In the genomic region with DNA sequence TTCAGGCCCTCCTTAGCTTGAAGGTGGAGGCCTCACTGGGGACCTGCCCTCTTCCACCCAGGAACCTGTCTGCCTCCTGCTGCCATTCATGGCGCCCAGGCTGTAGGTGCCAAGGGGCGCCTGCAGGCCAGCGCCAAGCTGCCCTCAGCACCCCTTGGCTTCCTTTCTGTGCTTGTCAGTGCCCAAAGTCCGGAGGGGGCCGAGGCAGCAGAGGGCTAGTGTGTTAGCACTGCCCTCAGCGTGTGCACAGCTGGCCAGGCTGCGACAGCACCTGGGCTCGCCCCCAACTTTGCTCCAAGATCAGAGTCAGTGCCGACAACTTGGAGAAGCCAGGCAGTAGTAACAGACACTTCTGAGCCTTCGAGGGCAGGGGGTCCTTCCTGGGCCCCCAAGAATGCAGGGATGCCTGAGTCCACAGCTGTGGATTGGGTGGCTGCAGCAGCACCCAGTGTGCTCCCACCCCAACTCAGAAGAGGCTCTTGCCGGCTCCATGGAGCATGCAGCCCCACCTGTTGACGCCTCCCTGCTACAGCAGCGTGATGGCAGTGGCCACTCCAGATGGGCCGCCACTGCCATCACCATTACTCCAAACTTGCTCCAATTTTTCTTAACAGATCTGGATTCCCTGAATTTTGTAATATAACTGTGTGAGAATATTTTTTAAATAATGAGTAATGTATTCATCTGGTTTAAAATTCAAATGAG, we compare ENCODE assay signal across 2 cellular contexts.
TF ChIP-seq lines count a peak whose summit lies in the region.

No MANE protein-coding gene starts in this region.

TF ChIP-seq in GM23338, 12 proteins besides CTCF, POLR2A, EP300 and RAD21 (continued from another document):
- TF ChIP-seq ZNF114 (CRISPR knock-in tag; IDR thresholded peaks at IDR 0.05): no peak
- no peak for TF ChIP-seq STAT1 (IDR thresholded peaks at IDR 0.05; ENCODE audit: unreplicated experiment)
- TF ChIP-seq POLR2AphosphoS5 (IDR thresholded peaks at IDR 0.05; ENCODE audit: low read depth): no peak
- TF ChIP-seq EZH2 (IDR thresholded peaks at IDR 0.05; ENCODE audit: low read depth, unreplicated experiment): no peak

TF ChIP-seq in WTC11, 78 proteins besides CTCF, POLR2A, EP300 and RAD21 (continued from another document):
- TF ChIP-seq, protein P1, sequence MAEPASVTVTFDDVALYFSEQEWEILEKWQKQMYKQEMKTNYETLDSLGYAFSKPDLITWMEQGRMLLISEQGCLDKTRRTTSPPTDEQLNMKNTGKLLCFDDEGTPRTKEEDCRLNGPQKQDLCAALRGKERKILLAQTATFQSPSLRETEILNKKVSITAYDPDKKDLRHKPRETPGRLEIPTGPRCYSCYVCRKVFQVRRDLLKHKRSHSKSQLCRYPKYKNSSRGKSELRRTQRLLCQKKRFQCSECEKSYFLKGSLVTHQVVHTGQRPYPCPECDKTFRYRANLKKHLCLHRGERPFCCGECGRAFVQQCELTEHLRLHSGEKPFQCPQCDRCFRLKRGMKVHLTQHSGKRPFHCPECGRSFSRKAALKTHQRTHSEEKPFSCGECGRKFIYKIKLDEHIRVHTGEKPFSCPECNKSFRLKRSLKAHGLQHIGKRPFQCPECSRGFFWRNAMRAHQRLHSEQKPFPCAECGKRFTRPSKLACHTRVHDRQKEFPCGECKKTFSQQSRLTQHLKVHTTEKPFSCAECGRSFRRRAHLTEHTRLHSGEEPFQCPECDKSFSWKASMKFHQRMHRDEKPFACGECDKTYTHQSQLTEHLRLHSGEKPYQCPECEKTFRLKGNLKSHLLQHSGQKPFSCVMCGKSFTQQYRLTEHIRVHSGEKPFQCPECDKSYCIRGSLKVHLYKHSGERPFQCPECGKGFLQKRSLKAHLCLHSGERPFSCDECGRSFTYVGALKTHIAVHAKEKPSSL (CRISPR knock-in tag; conservative IDR thresholded peaks at IDR 0.05): no peak
- no peak for TF ChIP-seq TCF7 (CRISPR knock-in tag; IDR thresholded peaks at IDR 0.05; ENCODE audit: low read depth)
- TF ChIP-seq, protein P2, sequence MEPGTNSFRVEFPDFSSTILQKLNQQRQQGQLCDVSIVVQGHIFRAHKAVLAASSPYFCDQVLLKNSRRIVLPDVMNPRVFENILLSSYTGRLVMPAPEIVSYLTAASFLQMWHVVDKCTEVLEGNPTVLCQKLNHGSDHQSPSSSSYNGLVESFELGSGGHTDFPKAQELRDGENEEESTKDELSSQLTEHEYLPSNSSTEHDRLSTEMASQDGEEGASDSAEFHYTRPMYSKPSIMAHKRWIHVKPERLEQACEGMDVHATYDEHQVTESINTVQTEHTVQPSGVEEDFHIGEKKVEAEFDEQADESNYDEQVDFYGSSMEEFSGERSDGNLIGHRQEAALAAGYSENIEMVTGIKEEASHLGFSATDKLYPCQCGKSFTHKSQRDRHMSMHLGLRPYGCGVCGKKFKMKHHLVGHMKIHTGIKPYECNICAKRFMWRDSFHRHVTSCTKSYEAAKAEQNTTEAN (CRISPR knock-in tag; IDR thresholded peaks at IDR 0.05): no peak
- TF ChIP-seq, protein P3, sequence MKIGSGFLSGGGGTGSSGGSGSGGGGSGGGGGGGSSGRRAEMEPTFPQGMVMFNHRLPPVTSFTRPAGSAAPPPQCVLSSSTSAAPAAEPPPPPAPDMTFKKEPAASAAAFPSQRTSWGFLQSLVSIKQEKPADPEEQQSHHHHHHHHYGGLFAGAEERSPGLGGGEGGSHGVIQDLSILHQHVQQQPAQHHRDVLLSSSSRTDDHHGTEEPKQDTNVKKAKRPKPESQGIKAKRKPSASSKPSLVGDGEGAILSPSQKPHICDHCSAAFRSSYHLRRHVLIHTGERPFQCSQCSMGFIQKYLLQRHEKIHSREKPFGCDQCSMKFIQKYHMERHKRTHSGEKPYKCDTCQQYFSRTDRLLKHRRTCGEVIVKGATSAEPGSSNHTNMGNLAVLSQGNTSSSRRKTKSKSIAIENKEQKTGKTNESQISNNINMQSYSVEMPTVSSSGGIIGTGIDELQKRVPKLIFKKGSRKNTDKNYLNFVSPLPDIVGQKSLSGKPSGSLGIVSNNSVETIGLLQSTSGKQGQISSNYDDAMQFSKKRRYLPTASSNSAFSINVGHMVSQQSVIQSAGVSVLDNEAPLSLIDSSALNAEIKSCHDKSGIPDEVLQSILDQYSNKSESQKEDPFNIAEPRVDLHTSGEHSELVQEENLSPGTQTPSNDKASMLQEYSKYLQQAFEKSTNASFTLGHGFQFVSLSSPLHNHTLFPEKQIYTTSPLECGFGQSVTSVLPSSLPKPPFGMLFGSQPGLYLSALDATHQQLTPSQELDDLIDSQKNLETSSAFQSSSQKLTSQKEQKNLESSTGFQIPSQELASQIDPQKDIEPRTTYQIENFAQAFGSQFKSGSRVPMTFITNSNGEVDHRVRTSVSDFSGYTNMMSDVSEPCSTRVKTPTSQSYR (CRISPR knock-in tag; IDR thresholded peaks at IDR 0.05): no peak
- no peak for TF ChIP-seq RORB (CRISPR knock-in tag; IDR thresholded peaks at IDR 0.05)
- TF ChIP-seq TEAD1 (CRISPR knock-in tag; IDR thresholded peaks at IDR 0.05): no peak
- TF ChIP-seq, protein P4, sequence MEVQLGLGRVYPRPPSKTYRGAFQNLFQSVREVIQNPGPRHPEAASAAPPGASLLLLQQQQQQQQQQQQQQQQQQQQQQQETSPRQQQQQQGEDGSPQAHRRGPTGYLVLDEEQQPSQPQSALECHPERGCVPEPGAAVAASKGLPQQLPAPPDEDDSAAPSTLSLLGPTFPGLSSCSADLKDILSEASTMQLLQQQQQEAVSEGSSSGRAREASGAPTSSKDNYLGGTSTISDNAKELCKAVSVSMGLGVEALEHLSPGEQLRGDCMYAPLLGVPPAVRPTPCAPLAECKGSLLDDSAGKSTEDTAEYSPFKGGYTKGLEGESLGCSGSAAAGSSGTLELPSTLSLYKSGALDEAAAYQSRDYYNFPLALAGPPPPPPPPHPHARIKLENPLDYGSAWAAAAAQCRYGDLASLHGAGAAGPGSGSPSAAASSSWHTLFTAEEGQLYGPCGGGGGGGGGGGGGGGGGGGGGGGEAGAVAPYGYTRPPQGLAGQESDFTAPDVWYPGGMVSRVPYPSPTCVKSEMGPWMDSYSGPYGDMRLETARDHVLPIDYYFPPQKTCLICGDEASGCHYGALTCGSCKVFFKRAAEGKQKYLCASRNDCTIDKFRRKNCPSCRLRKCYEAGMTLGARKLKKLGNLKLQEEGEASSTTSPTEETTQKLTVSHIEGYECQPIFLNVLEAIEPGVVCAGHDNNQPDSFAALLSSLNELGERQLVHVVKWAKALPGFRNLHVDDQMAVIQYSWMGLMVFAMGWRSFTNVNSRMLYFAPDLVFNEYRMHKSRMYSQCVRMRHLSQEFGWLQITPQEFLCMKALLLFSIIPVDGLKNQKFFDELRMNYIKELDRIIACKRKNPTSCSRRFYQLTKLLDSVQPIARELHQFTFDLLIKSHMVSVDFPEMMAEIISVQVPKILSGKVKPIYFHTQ (CRISPR knock-in tag; IDR thresholded peaks at IDR 0.05): no peak
- TF ChIP-seq, protein P5, sequence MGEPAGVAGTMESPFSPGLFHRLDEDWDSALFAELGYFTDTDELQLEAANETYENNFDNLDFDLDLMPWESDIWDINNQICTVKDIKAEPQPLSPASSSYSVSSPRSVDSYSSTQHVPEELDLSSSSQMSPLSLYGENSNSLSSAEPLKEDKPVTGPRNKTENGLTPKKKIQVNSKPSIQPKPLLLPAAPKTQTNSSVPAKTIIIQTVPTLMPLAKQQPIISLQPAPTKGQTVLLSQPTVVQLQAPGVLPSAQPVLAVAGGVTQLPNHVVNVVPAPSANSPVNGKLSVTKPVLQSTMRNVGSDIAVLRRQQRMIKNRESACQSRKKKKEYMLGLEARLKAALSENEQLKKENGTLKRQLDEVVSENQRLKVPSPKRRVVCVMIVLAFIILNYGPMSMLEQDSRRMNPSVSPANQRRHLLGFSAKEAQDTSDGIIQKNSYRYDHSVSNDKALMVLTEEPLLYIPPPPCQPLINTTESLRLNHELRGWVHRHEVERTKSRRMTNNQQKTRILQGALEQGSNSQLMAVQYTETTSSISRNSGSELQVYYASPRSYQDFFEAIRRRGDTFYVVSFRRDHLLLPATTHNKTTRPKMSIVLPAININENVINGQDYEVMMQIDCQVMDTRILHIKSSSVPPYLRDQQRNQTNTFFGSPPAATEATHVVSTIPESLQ (CRISPR knock-in tag; IDR thresholded peaks at IDR 0.05): no peak
